9 cellular contexts compared by ENCODE assay signal in genomic region chr12:113359133-113359938, GRCh38. TPM values are rescaled to one million over a fixed set of nuclear protein-coding genes. Genes with fewer than 3 reads are reported as not detected.
DNase-seq lines count a peak whose midpoint lies in the region; ATAC-seq and TF ChIP-seq lines count a peak whose summit lies in the region.
"Had no signal": no experiment of that assay in that cellular context is flagged by ENCODE, and none has a peak within 500 bp of the region (broad histone marks: within the 10 kb centered on the region; RNA-seq: fewer than 3 reads in every experiment).

No MANE protein-coding gene starts in this region.

- H3K4me3 ChIP-seq in esophagus squamous epithelium: peak overlapping the region; percentile 58 to 99 (median 97)

- H3K27me3 ChIP-seq in esophagus squamous epithelium: no peaks in the 10 kb centered on the region
- H3K27me3 ChIP-seq: foreskin keratinocyte had no signal

- peaks cover 7 to 32% (median 10%) of the 10 kb centered on the region in 3 donors for H3K4me1 ChIP-seq in esophagus squamous epithelium
- H3K4me1 ChIP-seq: foreskin keratinocyte had no signal

- H3K27ac Mint-ChIP-seq in natural killer cell treated with Interleukin-12 subunit alpha and Interleukin-12 subunit beta and Interleukin-15 and Interleukin-18, amount 100 ng/mL, for 72 hours: peak overlapping the region; percentile 37 to 72

- no peaks in the 10 kb centered on the region for H3K36me3 Mint-ChIP-seq in natural killer cell treated with Interleukin-12 subunit alpha and Interleukin-12 subunit beta and Interleukin-15 and Interleukin-18, amount 100 ng/mL, for 72 hours

- no peaks in the 10 kb centered on the region for H3K9me3 Mint-ChIP-seq in natural killer cell treated with Interleukin-12 subunit alpha and Interleukin-12 subunit beta and Interleukin-15 and Interleukin-18, amount 100 ng/mL, for 72 hours

- H3K27me3 Mint-ChIP-seq in natural killer cell treated with Interleukin-12 subunit alpha and Interleukin-12 subunit beta and Interleukin-15 and Interleukin-18, amount 100 ng/mL, for 72 hours: no peaks in the 10 kb centered on the region

- peak overlapping the region; percentile 88 for H3K4me3 Mint-ChIP-seq in natural killer cell treated with Interleukin-12 subunit alpha and Interleukin-12 subunit beta and Interleukin-15 and Interleukin-18, amount 100 ng/mL, for 72 hours

- TF ChIP-seq CTCF in esophagus squamous epithelium (IDR thresholded peaks at IDR 0.05): no peak

- peaks cover 9 to 17% of the 10 kb centered on the region in 2 donors for H3K4me1 Mint-ChIP-seq in natural killer cell treated with Interleukin-12 subunit alpha and Interleukin-12 subunit beta and Interleukin-15 and Interleukin-18, amount 100 ng/mL, for 72 hours (ENCODE audit: low read depth in 2 of 2)

- intact Hi-C loops in esophagus squamous epithelium (cut with DNase I): no loop called here

- peak overlapping the region; percentile 74 to 95 (median 90) for H3K27ac ChIP-seq in esophagus squamous epithelium

- peak; percentile 21 for DNase-seq in activated T-cell treated with anti-CD3 and anti-CD28 coated beads, Interleukin-2, amount 50 U/mL, for 1 hour
- DNase-seq in activated T-cell treated with anti-CD3 and anti-CD28 coated beads for 4 hours (no peak), esophagus squamous epithelium (lab: John Stamatoyannopoulos, UW) (no peak), COLO829 (ENCODE audit: low spot score) (no peak)
- DNase-seq in natural killer cell treated with Interleukin-12 subunit alpha and Interleukin-12 subunit beta and Interleukin-15 and Interleukin-18, amount 100 ng/mL, for 72 hours (ENCODE audit: low spot score): no peak
- DNase-seq in effector CD8-positive, alpha-beta T cell (lab: John Stamatoyannopoulos, UW): no peak

- ATAC-seq in SK-N-SH treated with all-trans-retinoic acid at 6 μM for 48 hours: peak; percentile 20
- ATAC-seq in natural killer cell treated with Interleukin-12 subunit alpha and Interleukin-12 subunit beta and Interleukin-15 and Interleukin-18, amount 100 ng/mL, for 72 hours: no peak
- ATAC-seq in GM21360 (IDR thresholded peaks at IDR 0.05; ENCODE audit: unreplicated experiment): no peak

- no peak for TF ChIP-seq POLR2A in esophagus squamous epithelium (IDR thresholded peaks at IDR 0.05)

- peaks cover 0 to 8% (median 0%) of the 10 kb centered on the region in 3 donors for H3K36me3 ChIP-seq in esophagus squamous epithelium

- WGBS in esophagus squamous epithelium, 2 donors: 40 to 56% methylated on average over 7 to 9 of the region's 11 CpGs

- H3K9me3 ChIP-seq in esophagus squamous epithelium: no peaks in the 10 kb centered on the region

TF ChIP-seq in SK-N-SH treated with all-trans-retinoic acid at 6 μM for 48 hours, 23 proteins besides CTCF, POLR2A, EP300 and RAD21:
- TF ChIP-seq ZFP30 (CRISPR knock-in tag; IDR thresholded peaks at IDR 0.05) (no peak), ZNF565 (CRISPR knock-in tag; conservative IDR thresholded peaks at IDR 0.05; ENCODE audit: low read depth) (no peak), OSR1 (CRISPR knock-in tag; IDR thresholded peaks at IDR 0.05) (no peak), TOX (CRISPR knock-in tag; IDR thresholded peaks at IDR 0.05; ENCODE audit: borderline replicate concordance) (no peak), RARB (CRISPR knock-in tag; IDR thresholded peaks at IDR 0.05) (no peak), GLIS3 (CRISPR knock-in tag; IDR thresholded peaks at IDR 0.05) (no peak), ISL1 (CRISPR knock-in tag; IDR thresholded peaks at IDR 0.05) (no peak), CREB5 (CRISPR knock-in tag; IDR thresholded peaks at IDR 0.05; ENCODE audit: low read depth) (no peak), ESRRG (CRISPR knock-in tag; IDR thresholded peaks at IDR 0.05) (no peak), TSHZ2 (CRISPR knock-in tag; IDR thresholded peaks at IDR 0.05) (no peak), SNAI2 (CRISPR knock-in tag; IDR thresholded peaks at IDR 0.05) (no peak), TCF4 (CRISPR knock-in tag; IDR thresholded peaks at IDR 0.05; ENCODE audit: borderline replicate concordance) (no peak)

RNA-seq across cellular contexts. Expression of gene PLBD2, which starts 0.9 kb away (rescaled TPM):
- total RNA-seq in esophagus squamous epithelium: 10 to 100 TPM; 14.3 to 22.0 (median 17.1) TPM
- total RNA-seq in natural killer cell treated with Interleukin-12 subunit alpha and Interleukin-12 subunit beta and Interleukin-15 and Interleukin-18, amount 100 ng/mL, for 72 hours: 10 to 100 TPM; 23.2 to 26.8 TPM

RNA-seq across cellular contexts. Expression of gene SLC8B1, which starts 24.4 kb away (rescaled TPM):
- total RNA-seq in esophagus squamous epithelium: 10 to 100 TPM; 19.6 to 31.9 (median 28.5) TPM
- 10 to 100 TPM; 19.9 to 28.3 TPM for total RNA-seq in natural killer cell treated with Interleukin-12 subunit alpha and Interleukin-12 subunit beta and Interleukin-15 and Interleukin-18, amount 100 ng/mL, for 72 hours

RNA-seq across cellular contexts. Expression of gene SDS, which starts 44.4 kb away (rescaled TPM):
- under 1 TPM in 1 of 4 donors, not detected in 3; 0.76 TPM for total RNA-seq in esophagus squamous epithelium
- not detected for total RNA-seq in natural killer cell treated with Interleukin-12 subunit alpha and Interleukin-12 subunit beta and Interleukin-15 and Interleukin-18, amount 100 ng/mL, for 72 hours
- total RNA-seq: foreskin keratinocyte had no signal
